Comparison of ENCODE assay signal across 8 cellular contexts in genomic region chr7:134724606-134725005, GRCh38. TPM values are rescaled to one million over a fixed set of nuclear protein-coding genes. Genes with fewer than 3 reads are reported as not detected.
DNase-seq lines count a peak whose midpoint lies in the region; ATAC-seq, FAIRE-seq and TF ChIP-seq lines count a peak whose summit lies in the region.

No MANE protein-coding gene starts in this region.

- TF ChIP-seq CTCF in AG09319 (IDR thresholded peaks at IDR 0.05; ENCODE audit: low read depth, low read length) = peak; percentile 46

- ATAC-seq in GM21825 (IDR thresholded peaks at IDR 0.05; ENCODE audit: unreplicated experiment) = no peak
- no peak for ATAC-seq in HG03159 (IDR thresholded peaks at IDR 0.05; ENCODE audit: unreplicated experiment)

- no peak for FAIRE-seq in GM19239 (lab: Jason Lieb, UNC)

- DNase-seq in AG09319 (ENCODE audit: extremely low read depth, low read depth) (no peak), GM19239 (ENCODE audit: insufficient read length, low spot score) (peak; percentile 13), SKM-1 (lab: John Stamatoyannopoulos, UW; ENCODE audit: unreplicated experiment) (peak; percentile 7), hepatic stellate cell (ENCODE audit: low spot score) (peak; percentile 28), mesenteric fat pad (ENCODE audit: low spot score) (no peak), NCI-H345 treated with DMSO at 0.1 percent for 48 hours (lab: John Stamatoyannopoulos, UW; ENCODE audit: unreplicated experiment) (no peak)

RNA-seq across cellular contexts. Expression of gene CALD1, which starts 54.8 kb away (rescaled TPM):
- total RNA-seq in mesenteric fat pad = 227 TPM

Comparison
In these comparisons a context has a peak if more than half of its experiments do, and no peak if none do; other contexts are left out.
1. DNase-seq: peak in GM19239 (single experiment), SKM-1 (single experiment) and hepatic stellate cell (single experiment); none in AG09319 (single experiment), mesenteric fat pad (single experiment) and NCI-H345 treated with DMSO at 0.1 percent for 48 hours (single experiment).